ENCODE assay signal across 18 cellular contexts in genomic region chr20:51470521-51470875, GRCh38.
DNase-seq lines count a peak whose midpoint lies in the region; ATAC-seq, FAIRE-seq and TF ChIP-seq lines count a peak whose summit lies in the region.
"Had no signal": no experiment of that assay in that cellular context is flagged by ENCODE, and none has a peak within 500 bp of the region (broad histone marks: within the 10 kb centered on the region; RNA-seq: fewer than 3 reads in every experiment).

No MANE protein-coding gene starts in this region.

- H3K4me1 Mint-ChIP-seq in activated CD8-positive, alpha-beta memory T cell treated with anti-CD3 and anti-CD28 coated beads, Interleukin-2, amount 10 ng/mL, durations not matched to agents 7 days and 5 days, result peaks cover 55% of the 10 kb centered on the region
- H3K4me1 Mint-ChIP-seq in activated CD8-positive, alpha-beta T cell treated with anti-CD3 and anti-CD28 coated beads, Interleukin-2, amount 10 ng/mL, durations not matched to agents 7 days and 5 days (ENCODE audit: low read depth), result peaks cover 65% of the 10 kb centered on the region
- H3K4me1 Mint-ChIP-seq: neural progenitor cell had no signal

- no peaks in the 10 kb centered on the region for H3K27me3 ChIP-seq in parathyroid adenoma (ENCODE audit: control insufficient read depth, insufficient read depth, low read length)
- H3K27me3 ChIP-seq: ascending aorta, left lung, neural progenitor cell had no signal

- H3K36me3 Mint-ChIP-seq in activated CD8-positive, alpha-beta memory T cell treated with anti-CD3 and anti-CD28 coated beads, Interleukin-2, amount 10 ng/mL, durations not matched to agents 7 days and 5 days, result peaks cover 69% of the 10 kb centered on the region
- H3K36me3 Mint-ChIP-seq in activated CD8-positive, alpha-beta T cell treated with anti-CD3 and anti-CD28 coated beads, Interleukin-2, amount 10 ng/mL, durations not matched to agents 7 days and 5 days (ENCODE audit: low read depth), result peaks cover 82% of the 10 kb centered on the region
- H3K36me3 Mint-ChIP-seq: neural progenitor cell had no signal

- POLR2A ChIA-PET in activated CD8-positive, alpha-beta T cell treated with anti-CD3 and anti-CD28 coated beads, Interleukin-2, amount 10 ng/mL, durations not matched to agents 7 days and 5 days (lab: Charles Lee), result interaction anchor here (0.7 to 1.0 kb wide), 2 partner anchors 29 to 70 kb away, joined by 3 to 4 read pairs; no protein-coding TSS in a partner anchor

- H3K79me2 ChIP-seq in parathyroid adenoma, result no peaks in the 10 kb centered on the region

- ATAC-seq in activated CD8-positive, alpha-beta memory T cell treated with anti-CD3 and anti-CD28 coated beads, Interleukin-2, amount 10 ng/mL, durations not matched to agents 7 days and 5 days, result peak; percentile 14
- peak; percentile 20 for ATAC-seq in activated CD8-positive, alpha-beta T cell treated with anti-CD3 and anti-CD28 coated beads, Interleukin-2, amount 10 ng/mL, durations not matched to agents 7 days and 5 days
- ATAC-seq in GM21576 (IDR thresholded peaks at IDR 0.05; ENCODE audit: unreplicated experiment) (no peak), GM18498 (IDR thresholded peaks at IDR 0.05; ENCODE audit: unreplicated experiment) (no peak), left cardiac atrium (no peak)
- ATAC-seq: esophagus mucosa, Panc1 had no signal

- H3K4me2 ChIP-seq in parathyroid adenoma (ENCODE audit: low read length), result no peak overlapping the region
- H3K4me2 ChIP-seq: neural progenitor cell had no signal

- no peak for DNase-seq in activated CD8-positive, alpha-beta memory T cell treated with anti-CD3 and anti-CD28 coated beads, Interleukin-2, amount 10 ng/mL, durations not matched to agents 7 days and 5 days
- DNase-seq in activated CD8-positive, alpha-beta memory T cell treated with anti-CD3 and anti-CD28 coated beads, Interleukin-2, amount 50 U/mL, for 4 hours, result no peak
- no peak for DNase-seq in HTR-8/SVneo (ENCODE audit: insufficient read length, low spot score)
- DNase-seq in activated CD8-positive, alpha-beta T cell treated with anti-CD3 and anti-CD28 coated beads, Interleukin-2, amount 10 ng/mL, durations not matched to agents 7 days and 5 days, result no peak
- no peak for DNase-seq in left cardiac atrium
- DNase-seq: activated CD4-positive, CD25-positive, alpha-beta regulatory T cell treated with anti-CD3 and anti-CD28 coated beads, Interleukin-2, amount 50 U/mL, for 72 hours; DMS53; effector CD4-positive, alpha-beta T cell; left lung had no signal

- H3K4me1 ChIP-seq in parathyroid adenoma, result peaks cover 16% of the 10 kb centered on the region
- H3K4me1 ChIP-seq: ascending aorta, HAP-1, left lung, neural progenitor cell had no signal

- TF ChIP-seq CTCF in parathyroid adenoma (IDR thresholded peaks at IDR 0.05), result no peak

- H3K27me3 Mint-ChIP-seq in activated CD8-positive, alpha-beta memory T cell treated with anti-CD3 and anti-CD28 coated beads, Interleukin-2, amount 10 ng/mL, durations not matched to agents 7 days and 5 days, result no peaks in the 10 kb centered on the region
- H3K27me3 Mint-ChIP-seq in activated CD8-positive, alpha-beta T cell treated with anti-CD3 and anti-CD28 coated beads, Interleukin-2, amount 10 ng/mL, durations not matched to agents 7 days and 5 days (ENCODE audit: low read depth), result no peaks in the 10 kb centered on the region

- H3K27ac Mint-ChIP-seq in activated CD8-positive, alpha-beta memory T cell treated with anti-CD3 and anti-CD28 coated beads, Interleukin-2, amount 10 ng/mL, durations not matched to agents 7 days and 5 days, result peak overlapping the region; percentile 86
- H3K27ac Mint-ChIP-seq in activated CD8-positive, alpha-beta T cell treated with anti-CD3 and anti-CD28 coated beads, Interleukin-2, amount 10 ng/mL, durations not matched to agents 7 days and 5 days, result peak overlapping the region; percentile 90
- H3K27ac Mint-ChIP-seq: neural progenitor cell had no signal

- H3K36me3 ChIP-seq in parathyroid adenoma (ENCODE audit: control insufficient read depth, insufficient read depth, low read length), result no peaks in the 10 kb centered on the region
- H3K36me3 ChIP-seq: HAP-1, left lung, neural progenitor cell had no signal

- no peak overlapping the region for H3K4me3 Mint-ChIP-seq in activated CD8-positive, alpha-beta memory T cell treated with anti-CD3 and anti-CD28 coated beads, Interleukin-2, amount 10 ng/mL, durations not matched to agents 7 days and 5 days
- H3K4me3 Mint-ChIP-seq in activated CD8-positive, alpha-beta T cell treated with anti-CD3 and anti-CD28 coated beads, Interleukin-2, amount 10 ng/mL, durations not matched to agents 7 days and 5 days, result peak overlapping the region; percentile 17
- H3K4me3 Mint-ChIP-seq: mesothelial cell of epicardium, neural progenitor cell had no signal

- CTCF ChIA-PET in activated CD8-positive, alpha-beta memory T cell treated with anti-CD3 and anti-CD28 coated beads, Interleukin-2, amount 10 ng/mL, durations not matched to agents 7 days and 5 days (lab: Charles Lee), result interaction anchor here (1.3 to 1.4 kb wide), 4 partner anchors 12 to 84 kb away, joined by 3 to 5 read pairs (median 4); partner anchors contain the start of gene NFATC2
- CTCF ChIA-PET in activated CD8-positive, alpha-beta T cell treated with anti-CD3 and anti-CD28 coated beads, Interleukin-2, amount 10 ng/mL, durations not matched to agents 7 days and 5 days (lab: Charles Lee), result interaction anchor here (0.5 to 2.6 kb wide), 7 partner anchors 11 to 154 kb away, joined by 3 to 11 read pairs (median 4); partner anchors contain the start of gene NFATC2

- FAIRE-seq in HTR-8/SVneo (lab: Jason Lieb, UNC), result peak; percentile 69

- H2AFZ ChIP-seq in parathyroid adenoma, result peak overlapping the region; percentile 76
- H2AFZ ChIP-seq: neural progenitor cell had no signal

- no peaks in the 10 kb centered on the region for H3K9me3 ChIP-seq in parathyroid adenoma (ENCODE audit: control insufficient read depth, low read length)
- H3K9me3 ChIP-seq: ascending aorta, HAP-1, left lung had no signal

- no peak overlapping the region for H3K27ac ChIP-seq in parathyroid adenoma
- H3K27ac ChIP-seq: ascending aorta, left lung, neural progenitor cell had no signal

- H3K9me3 Mint-ChIP-seq in activated CD8-positive, alpha-beta memory T cell treated with anti-CD3 and anti-CD28 coated beads, Interleukin-2, amount 10 ng/mL, durations not matched to agents 7 days and 5 days (ENCODE audit: low read depth), result no peaks in the 10 kb centered on the region
- no peaks in the 10 kb centered on the region for H3K9me3 Mint-ChIP-seq in activated CD8-positive, alpha-beta T cell treated with anti-CD3 and anti-CD28 coated beads, Interleukin-2, amount 10 ng/mL, durations not matched to agents 7 days and 5 days (ENCODE audit: insufficient read depth)
- H3K9me3 Mint-ChIP-seq: mesothelial cell of epicardium, neural progenitor cell had no signal

- intact Hi-C loops in left cardiac atrium (cut with DNase I), result no loop called here

- no peak overlapping the region for H3K4me3 ChIP-seq in parathyroid adenoma (ENCODE audit: low read depth, low read length)
- H3K4me3 ChIP-seq: ascending aorta, HAP-1, left lung, neural progenitor cell had no signal

- H3K9ac ChIP-seq in parathyroid adenoma, result no peak overlapping the region
- H3K9ac ChIP-seq: neural progenitor cell had no signal

Comparison
In these comparisons a context has a peak if more than half of its experiments do, and no peak if none do; other contexts are left out.
1. ATAC-seq: peak in activated CD8-positive, alpha-beta memory T cell treated with anti-CD3 and anti-CD28 coated beads, Interleukin-2, amount 10 ng/mL, durations not matched to agents 7 days and 5 days (single experiment) and activated CD8-positive, alpha-beta T cell treated with anti-CD3 and anti-CD28 coated beads, Interleukin-2, amount 10 ng/mL, durations not matched to agents 7 days and 5 days (single experiment); none in GM21576 (single experiment), GM18498 (single experiment) and left cardiac atrium (0 of 2).